ENCODE assay signal across 8 cellular contexts in genomic region chr17:28948342-28948741, GRCh38. TPM values are rescaled to one million over a fixed set of nuclear protein-coding genes. Genes with fewer than 3 reads are reported as not detected.
DNase-seq lines count a peak whose midpoint lies in the region; ATAC-seq and TF ChIP-seq lines count a peak whose summit lies in the region.

No MANE protein-coding gene starts in this region.

- peak overlapping the region; percentile 94 to 99 for H3K4me3 ChIP-seq in ascending aorta
- H3K4me3 ChIP-seq in right lobe of liver, result peak overlapping the region; percentile 73 to 92 (median 85)
- H3K4me3 ChIP-seq in tibial nerve, result peak overlapping the region; percentile 81 to 99 (median 88)

- peak overlapping the region; percentile 97 to 99 for H3K27ac ChIP-seq in ascending aorta
- H3K27ac ChIP-seq in right lobe of liver, result peak overlapping the region; percentile 71 to 87 (median 84)
- H3K27ac ChIP-seq in tibial nerve, result peak overlapping the region in 3 of 4 donors; percentile 91 to 96 (median 92)

- intact Hi-C loops in ascending aorta (cut with DNase I), result loop anchor here (2.0 kb wide), 1 partner anchor 46 kb away; the partner anchor contains the start of gene DHRS13
- intact Hi-C loops in right lobe of liver (cut with DNase I), result no loop called here

- H3K36me3 Mint-ChIP-seq in activated T-cell treated with anti-CD3 and anti-CD28 coated beads, Interleukin-2, amount 50 U/mL, for 24 hours (ENCODE audit: low read depth), result peaks cover 67% of the 10 kb centered on the region

- H3K27ac Mint-ChIP-seq in activated T-cell treated with anti-CD3 and anti-CD28 coated beads, Interleukin-2, amount 50 U/mL, for 24 hours, result peak overlapping the region; percentile 96

- H3K4me1 ChIP-seq in ascending aorta (peaks cover 9 to 41% of the 10 kb centered on the region in 2 donors), right lobe of liver (peaks cover 0 to 37% (median 7%) of the 10 kb centered on the region in 4 donors), tibial nerve (peaks cover 0 to 64% (median 52%) of the 10 kb centered on the region in 4 donors)

- H3K27me3 ChIP-seq in ascending aorta (no peaks in the 10 kb centered on the region), right lobe of liver (no peaks in the 10 kb centered on the region), tibial nerve (no peaks in the 10 kb centered on the region)

- TF ChIP-seq CTCF in ascending aorta (IDR thresholded peaks at IDR 0.05), result no peak
- no peak for TF ChIP-seq CTCF in right lobe of liver (IDR thresholded peaks at IDR 0.05)
- no peak for TF ChIP-seq CTCF in tibial nerve (IDR thresholded peaks at IDR 0.05)

- H3K4me1 Mint-ChIP-seq in activated T-cell treated with anti-CD3 and anti-CD28 coated beads, Interleukin-2, amount 50 U/mL, for 24 hours (ENCODE audit: low read depth), result peaks cover 53% of the 10 kb centered on the region

- no peak for TF ChIP-seq POLR2A in right lobe of liver (IDR thresholded peaks at IDR 0.05)
- TF ChIP-seq POLR2A in tibial nerve (IDR thresholded peaks at IDR 0.05), result no peak

- WGBS in right lobe of liver (ENCODE audit: insufficient coverage, low coverage, low lambda C conversion rate, missing lambda C conversion rate), result 35% methylated on average over 4 of the region's 4 CpGs
- WGBS in tibial nerve, 2 donors, result 13 to 15% methylated on average over 4 of the region's 4 CpGs

- H3K4me3 Mint-ChIP-seq in activated T-cell treated with anti-CD3 and anti-CD28 coated beads, Interleukin-2, amount 50 U/mL, for 24 hours, result no peak overlapping the region

- H3K9me3 ChIP-seq in ascending aorta (no peaks in the 10 kb centered on the region), right lobe of liver (no peaks in the 10 kb centered on the region), tibial nerve (no peaks in the 10 kb centered on the region)

- no peaks in the 10 kb centered on the region for H3K27me3 Mint-ChIP-seq in activated T-cell treated with anti-CD3 and anti-CD28 coated beads, Interleukin-2, amount 50 U/mL, for 24 hours

- DNase-seq in activated T-cell treated with anti-CD3 and anti-CD28 coated beads, Interleukin-2, amount 50 U/mL, for 24 hours, result no peak
- DNase-seq in activated T-cell treated with anti-CD3 and anti-CD28 coated beads for 4 hours, result no peak
- no peak for DNase-seq in ascending aorta (ENCODE audit: low spot score in 2 of 2)
- no peak for DNase-seq in right lobe of liver
- DNase-seq in tibial nerve (ENCODE audit: low spot score in 2 of 2), result no peak
- DNase-seq in NCI-H187 (lab: John Stamatoyannopoulos, UW), result no peak
- DNase-seq in KBM-7, result no peak

- no peaks in the 10 kb centered on the region for H3K9me3 Mint-ChIP-seq in activated T-cell treated with anti-CD3 and anti-CD28 coated beads, Interleukin-2, amount 50 U/mL, for 24 hours

- no peak for ATAC-seq in right lobe of liver
- no peak for ATAC-seq in GM18502 (IDR thresholded peaks at IDR 0.05; ENCODE audit: poor library complexity, unreplicated experiment)

- in situ Hi-C loops in KBM-7 (cut with MboI; ENCODE audit: low pct_unique_long_range_greater_than_20kb, low sequenced_read_pairs), result no loop called here

- H3K36me3 ChIP-seq in ascending aorta (no peaks in the 10 kb centered on the region), right lobe of liver (peaks cover 0 to 8% (median 0%) of the 10 kb centered on the region in 4 donors), tibial nerve (peaks cover 0 to under 1% (median 0%) of the 10 kb centered on the region in 3 donors)

- TF ChIP-seq EP300 in tibial nerve (IDR thresholded peaks at IDR 0.05), result no peak

RNA-seq across cellular contexts. Expression of gene PHF12, which starts 3.0 kb away (rescaled TPM):
- 35.0 TPM for total RNA-seq in ascending aorta
- total RNA-seq in right lobe of liver, result 10 to 100 TPM; 13.0 to 33.1 (median 17.4) TPM
- 10 to 100 TPM; 45.7 to 95.1 (median 49.6) TPM for total RNA-seq in tibial nerve

RNA-seq across cellular contexts. Expression of gene DHRS13, which starts 45.5 kb away (rescaled TPM):
- total RNA-seq in ascending aorta (16.5 TPM), right lobe of liver (10 to 100 TPM in 3 of 6 experiments, 1 to 10 TPM in 3; 3.4 to 27.4 (median 8.8) TPM), tibial nerve (10 to 100 TPM in 1 of 4 donors, 1 to 10 TPM in 3; 2.4 to 21.9 (median 8.8) TPM)

RNA-seq across cellular contexts. Expression of gene FLOT2, which starts 50.8 kb away (rescaled TPM):
- total RNA-seq in ascending aorta, result 72.4 TPM
- 100 to 1,000 TPM in 1 of 6 experiments, 10 to 100 TPM in 5; 64.9 to 131 (median 82.8) TPM for total RNA-seq in right lobe of liver
- 10 to 100 TPM; 54.8 to 84.9 (median 65.2) TPM for total RNA-seq in tibial nerve

RNA-seq across cellular contexts. Expression of gene SEZ6, which starts 57.5 kb away (rescaled TPM):
- total RNA-seq in ascending aorta, result not detected
- total RNA-seq in right lobe of liver, result not detected
- total RNA-seq in tibial nerve, result not detected
